ENCODE assay signal across 20 cellular contexts in the genomic region with DNA sequence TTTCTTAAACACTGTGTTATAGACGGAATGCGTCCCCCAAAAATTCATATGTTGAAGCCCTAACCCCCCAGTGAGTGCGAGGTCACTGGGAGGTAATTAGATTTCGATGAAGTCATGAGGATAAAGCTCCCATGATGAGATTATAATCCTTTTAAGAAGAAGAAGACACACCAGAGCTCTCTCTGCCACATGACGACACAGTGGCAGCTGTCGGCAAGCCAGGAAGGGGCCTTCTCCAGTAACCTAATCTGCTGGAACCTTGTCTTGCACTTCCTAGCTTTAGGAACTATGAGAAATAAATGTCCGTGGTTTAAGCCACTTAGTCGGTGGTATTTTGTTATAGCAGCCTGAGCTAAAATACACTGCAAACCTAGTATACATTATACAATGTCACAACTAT.
"Had no signal": no experiment of that assay in that cellular context is flagged by ENCODE, and none has a peak within 500 bp of the region (broad histone marks: within the 10 kb centered on the region; RNA-seq: fewer than 3 reads in every experiment).

No MANE protein-coding gene starts in this region.

- FAIRE-seq: frontal cortex, keratinocyte, small intestine had no signal

- H3K4me1 ChIP-seq: lower lobe of right lung, psoas muscle, suprapubic skin had no signal

- H3K36me3 ChIP-seq: ovary had no signal

- H3K27ac ChIP-seq: dorsolateral prefrontal cortex, lower lobe of right lung, ovary, psoas muscle, suprapubic skin had no signal

- ATAC-seq: left ventricle myocardium superior; lower lobe of right lung; psoas muscle; right cardiac atrium; stimulated activated naive CD8-positive, alpha-beta T cell treated with anti-CD3 and anti-CD28 coated beads, Interleukin-15, amount 100 ng/mL, for 72 hours had no signal

- H3K4me3 ChIP-seq: dorsolateral prefrontal cortex, lower lobe of right lung, ovary, psoas muscle, suprapubic skin had no signal

- H3K27me3 ChIP-seq: dorsolateral prefrontal cortex, ovary, suprapubic skin had no signal

- H3K9me3 ChIP-seq: lower lobe of right lung, ovary, psoas muscle, suprapubic skin had no signal

- DNase-seq: dorsolateral prefrontal cortex; effector CD4-positive, alpha-beta T cell; head of caudate nucleus; left ventricle myocardium superior; lower lobe of right lung; natural killer cell; occipital lobe; ovary; posterior cingulate gyrus; psoas muscle; right cardiac atrium; small intestine; stimulated activated CD4-positive, alpha-beta T cell treated with anti-CD3 and anti-CD28 coated beads, Interleukin-15, amount 100 ng/mL, for 24 hours; stimulated activated CD4-positive, alpha-beta T cell treated with anti-CD3 and anti-CD28 coated beads, Interleukin-2, amount 100 ng/mL, for 48 hours; stimulated activated naive CD4-positive, alpha-beta T cell; stimulated activated naive CD8-positive, alpha-beta T cell treated with anti-CD3 and anti-CD28 coated beads, Interleukin-15, amount 100 ng/mL, for 72 hours; trophoblast cell had no signal
